ENCODE assay signal across 9 cellular contexts in the genomic region with DNA sequence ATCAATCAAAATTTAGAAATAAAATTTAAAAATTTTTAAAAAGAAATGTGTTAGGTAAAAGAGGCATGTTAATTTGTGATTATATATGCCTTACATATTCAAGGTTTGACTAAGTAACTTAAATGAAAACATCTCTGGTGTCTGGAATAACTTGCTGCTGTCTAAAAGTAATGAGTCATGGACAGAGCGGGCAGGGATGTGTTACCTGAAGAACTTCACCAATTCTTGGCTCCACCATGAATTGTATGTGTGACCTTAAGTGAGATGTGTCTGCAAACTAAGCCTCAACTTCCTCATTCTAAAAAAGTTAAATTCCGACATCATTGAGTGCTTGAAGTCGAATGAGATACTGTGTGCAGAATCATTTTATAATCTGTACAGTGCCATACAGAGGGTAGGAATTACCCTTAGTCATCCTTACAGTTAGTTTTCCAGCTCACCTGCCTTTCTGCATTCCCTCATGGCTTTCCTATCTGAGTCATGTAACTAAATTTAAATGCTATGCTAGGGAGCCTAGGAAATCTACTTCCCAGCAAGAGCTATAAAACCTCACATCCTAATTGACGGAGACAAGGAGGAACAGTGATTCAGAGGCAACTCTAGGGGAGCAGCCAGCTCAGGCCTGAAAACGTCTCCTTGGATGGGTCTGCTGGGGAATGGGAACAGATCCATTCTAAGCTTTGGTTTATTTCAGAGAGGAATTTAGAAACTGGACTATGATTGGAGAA.
A peak's percentile ranks its signal among the peaks of the same experiment; 100 is the strongest.
DNase-seq lines count a peak whose midpoint lies in the region; ATAC-seq, FAIRE-seq and TF ChIP-seq lines count a peak whose summit lies in the region.
"Had no signal": no experiment of that assay in that cellular context is flagged by ENCODE, and none has a peak within 500 bp of the region (broad histone marks: within the 10 kb centered on the region; RNA-seq: fewer than 3 reads in every experiment).

No MANE protein-coding gene starts in this region.

- peaks cover 25% of the 10 kb centered on the region for H3K4me1 ChIP-seq in astrocyte (ENCODE audit: insufficient read depth, low read length)

- peaks cover 3% of the 10 kb centered on the region for H3K9me3 Mint-ChIP-seq in astrocyte (ENCODE audit: unreplicated experiment)
- H3K9me3 Mint-ChIP-seq in type B pancreatic cell = no peaks in the 10 kb centered on the region
- H3K9me3 Mint-ChIP-seq in stimulated activated effector memory CD8-positive, alpha-beta T cell treated with anti-CD3 and anti-CD28 coated beads, Interleukin-12 subunit alpha, Interleukin-12 subunit beta, amount 100 ng/mL, for 72 hours = no peaks in the 10 kb centered on the region
- H3K9me3 Mint-ChIP-seq: H9; natural killer cell treated with Interleukin-12 subunit alpha and Interleukin-12 subunit beta and Interleukin-15 and Interleukin-18, amount 100 ng/mL, for 72 hours had no signal

- peak overlapping the region; percentile 88 for H3K27ac ChIP-seq in astrocyte (ENCODE audit: low read depth, low read length)

- no peaks in the 10 kb centered on the region for H3K27me3 ChIP-seq in astrocyte (ENCODE audit: insufficient read depth, low read length)

- in situ Hi-C loops in KBM-7 (cut with MboI; ENCODE audit: low pct_unique_long_range_greater_than_20kb, low sequenced_read_pairs) = no loop called here

- DNase-seq in KBM-7 = peak; percentile 2
- peak; percentile 98 for DNase-seq in astrocyte (ENCODE audit: low read depth)
- DNase-seq in hepatic stellate cell (ENCODE audit: low spot score) = peak; percentile 55
- no peak for DNase-seq in type B pancreatic cell (ENCODE audit: extremely low spot score, unreplicated experiment)
- no peak for DNase-seq in stimulated activated effector memory CD8-positive, alpha-beta T cell treated with anti-CD3 and anti-CD28 coated beads, Interleukin-12 subunit alpha, Interleukin-12 subunit beta, amount 100 ng/mL, for 72 hours (ENCODE audit: low spot score in 2 of 2)
- DNase-seq in retina = no peak
- DNase-seq: H9 had no signal

- H3K4me1 Mint-ChIP-seq in astrocyte (ENCODE audit: low read depth, unreplicated experiment) (peaks cover 38% of the 10 kb centered on the region), type B pancreatic cell (ENCODE audit: unreplicated experiment) (peaks cover 33% of the 10 kb centered on the region)
- peaks cover 3% of the 10 kb centered on the region for H3K4me1 Mint-ChIP-seq in stimulated activated effector memory CD8-positive, alpha-beta T cell treated with anti-CD3 and anti-CD28 coated beads, Interleukin-12 subunit alpha, Interleukin-12 subunit beta, amount 100 ng/mL, for 72 hours

- no peaks in the 10 kb centered on the region for H4K20me1 ChIP-seq in astrocyte (ENCODE audit: insufficient read depth, low read length)

- ATAC-seq in HG02678 (IDR thresholded peaks at IDR 0.05; ENCODE audit: unreplicated experiment) = no peak
- ATAC-seq in stimulated activated effector memory CD8-positive, alpha-beta T cell treated with anti-CD3 and anti-CD28 coated beads, Interleukin-12 subunit alpha, Interleukin-12 subunit beta, amount 100 ng/mL, for 72 hours = no peak
- ATAC-seq: natural killer cell treated with Interleukin-12 subunit alpha and Interleukin-12 subunit beta and Interleukin-15 and Interleukin-18, amount 100 ng/mL, for 72 hours had no signal

- H3K4me2 ChIP-seq in astrocyte (ENCODE audit: low read length) = peak overlapping the region; percentile 60

- no peak overlapping the region for H2AFZ ChIP-seq in astrocyte (ENCODE audit: low read depth, low read length)

- no peaks in the 10 kb centered on the region for H3K9me3 ChIP-seq in astrocyte (ENCODE audit: insufficient read depth, low read depth, low read length)

- FAIRE-seq in astrocyte (lab: Jason Lieb, UNC) = peak; percentile 86

- H3K27me3 Mint-ChIP-seq in astrocyte (ENCODE audit: low read depth, unreplicated experiment) = peaks cover 5% of the 10 kb centered on the region
- H3K27me3 Mint-ChIP-seq in type B pancreatic cell = no peaks in the 10 kb centered on the region

- peak overlapping the region; percentile 93 for H3K27ac Mint-ChIP-seq in astrocyte (ENCODE audit: unreplicated experiment)
- H3K27ac Mint-ChIP-seq in type B pancreatic cell = peak overlapping the region; percentile 47
- no peak overlapping the region for H3K27ac Mint-ChIP-seq in stimulated activated effector memory CD8-positive, alpha-beta T cell treated with anti-CD3 and anti-CD28 coated beads, Interleukin-12 subunit alpha, Interleukin-12 subunit beta, amount 100 ng/mL, for 72 hours
- H3K27ac Mint-ChIP-seq: H9; natural killer cell treated with Interleukin-12 subunit alpha and Interleukin-12 subunit beta and Interleukin-15 and Interleukin-18, amount 100 ng/mL, for 72 hours had no signal

- H3K36me3 Mint-ChIP-seq in astrocyte (ENCODE audit: low read depth, unreplicated experiment) = no peaks in the 10 kb centered on the region
- no peaks in the 10 kb centered on the region for H3K36me3 Mint-ChIP-seq in type B pancreatic cell
- H3K36me3 Mint-ChIP-seq in stimulated activated effector memory CD8-positive, alpha-beta T cell treated with anti-CD3 and anti-CD28 coated beads, Interleukin-12 subunit alpha, Interleukin-12 subunit beta, amount 100 ng/mL, for 72 hours = no peaks in the 10 kb centered on the region
- H3K36me3 Mint-ChIP-seq: natural killer cell treated with Interleukin-12 subunit alpha and Interleukin-12 subunit beta and Interleukin-15 and Interleukin-18, amount 100 ng/mL, for 72 hours had no signal

- H3K9ac ChIP-seq in astrocyte (ENCODE audit: low read length) = peak overlapping the region; percentile 58

- TF ChIP-seq CTCF in astrocyte (IDR thresholded peaks at IDR 0.05; ENCODE audit: insufficient read depth, low read depth, low read length) = no peak
- TF ChIP-seq CTCF in type B pancreatic cell (conservative IDR thresholded peaks at IDR 0.05) = no peak

- H3K4me3 ChIP-seq in astrocyte (ENCODE audit: insufficient read depth, low read depth, low read length) = no peak overlapping the region

- H3K36me3 ChIP-seq in astrocyte (ENCODE audit: insufficient read depth, low read length) = no peaks in the 10 kb centered on the region

- no peaks in the 10 kb centered on the region for H3K79me2 ChIP-seq in astrocyte (ENCODE audit: insufficient read depth, low read length)

- no peak overlapping the region for H3K4me3 Mint-ChIP-seq in astrocyte (ENCODE audit: unreplicated experiment)
- H3K4me3 Mint-ChIP-seq in type B pancreatic cell = no peak overlapping the region
- no peak overlapping the region for H3K4me3 Mint-ChIP-seq in stimulated activated effector memory CD8-positive, alpha-beta T cell treated with anti-CD3 and anti-CD28 coated beads, Interleukin-12 subunit alpha, Interleukin-12 subunit beta, amount 100 ng/mL, for 72 hours
- H3K4me3 Mint-ChIP-seq: H9; natural killer cell treated with Interleukin-12 subunit alpha and Interleukin-12 subunit beta and Interleukin-15 and Interleukin-18, amount 100 ng/mL, for 72 hours had no signal

Comparison
In these comparisons a context has a peak if more than half of its experiments do, and no peak if none do; other contexts are left out.
1. DNase-seq: peak in KBM-7 (single experiment), astrocyte (single experiment) and hepatic stellate cell (single experiment); none in type B pancreatic cell (single experiment), stimulated activated effector memory CD8-positive, alpha-beta T cell treated with anti-CD3 and anti-CD28 coated beads, Interleukin-12 subunit alpha, Interleukin-12 subunit beta, amount 100 ng/mL, for 72 hours (0 of 2) and retina (single experiment).